Comparison of ENCODE assay signal across 9 cellular contexts in the genomic region with DNA sequence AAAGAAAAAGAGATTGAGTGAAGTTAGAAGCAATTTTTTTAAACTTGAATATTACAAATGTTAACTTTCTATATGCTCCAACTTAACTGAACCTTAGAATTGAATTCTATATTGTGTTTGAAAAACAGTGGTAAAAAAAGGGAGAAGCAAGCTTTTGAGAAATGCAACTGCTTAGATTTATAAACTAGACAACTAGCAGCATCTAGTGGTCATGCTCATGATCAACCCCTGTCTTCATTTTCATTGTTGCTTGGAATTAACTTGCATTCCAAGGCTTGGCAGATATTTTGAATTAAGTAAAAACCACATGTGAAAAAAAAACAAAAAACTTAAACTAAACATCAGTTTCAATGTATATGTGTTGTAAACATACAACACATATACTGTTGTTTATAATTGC.
DNase-seq lines count a peak whose midpoint lies in the region; ATAC-seq and TF ChIP-seq lines count a peak whose summit lies in the region.
"Had no signal": no experiment of that assay in that cellular context is flagged by ENCODE, and none has a peak within 500 bp of the region (broad histone marks: within the 10 kb centered on the region; RNA-seq: fewer than 3 reads in every experiment).

No MANE protein-coding gene starts in this region.

- no peaks in the 10 kb centered on the region for H3K36me3 ChIP-seq in BE2C
- no peaks in the 10 kb centered on the region for H3K36me3 ChIP-seq in adipocyte (ENCODE audit: control insufficient read depth, insufficient read depth, low read length, severe bottlenecking)

- no peak overlapping the region for H3K9ac ChIP-seq in adipocyte (ENCODE audit: low read length)

- no peaks in the 10 kb centered on the region for H3K9me3 ChIP-seq in BE2C
- H3K9me3 ChIP-seq in adipocyte (ENCODE audit: control insufficient read depth, low read length) = peaks cover 6% of the 10 kb centered on the region

- no peak for DNase-seq in BE2C
- peak; percentile 17 for DNase-seq in HS-27A (ENCODE audit: low read depth)
- DNase-seq in adipocyte (ENCODE audit: low read depth) = peak; percentile 74
- DNase-seq in kidney glomerular epithelial cell (lab: John Stamatoyannopoulos, UW) = peak; percentile 25
- DNase-seq: activated naive CD4-positive, alpha-beta T cell treated with anti-CD3 and anti-CD28 coated beads, Interleukin-2, amount 50 U/mL, for 16 hours had no signal

- TF ChIP-seq CTCF in BE2C (IDR thresholded peaks at IDR 0.05; ENCODE audit: low read depth, low read length) = peak; percentile 62

- ATAC-seq in HG03095 (IDR thresholded peaks at IDR 0.05; ENCODE audit: unreplicated experiment) = no peak
- no peak for ATAC-seq in HG03135 (IDR thresholded peaks at IDR 0.05; ENCODE audit: unreplicated experiment)
- ATAC-seq in GM21423 (IDR thresholded peaks at IDR 0.05; ENCODE audit: unreplicated experiment) = no peak
- ATAC-seq in HG02981 (IDR thresholded peaks at IDR 0.05; ENCODE audit: unreplicated experiment) = no peak

- H3K27me3 ChIP-seq in BE2C (no peaks in the 10 kb centered on the region), adipocyte (replicated peaks; ENCODE audit: control insufficient read depth, insufficient read depth, low read length) (no peaks in the 10 kb centered on the region)

- H3K4me3 ChIP-seq in BE2C (ENCODE audit: low read depth, low read length) = no peak overlapping the region
- no peak overlapping the region for H3K4me3 ChIP-seq in adipocyte (ENCODE audit: low read length)

- H3K4me1 ChIP-seq in BE2C (no peaks in the 10 kb centered on the region), adipocyte (ENCODE audit: control insufficient read depth, insufficient read depth, low read length) (no peaks in the 10 kb centered on the region)
